ENCODE assay signal across 22 cellular contexts in the genomic region with DNA sequence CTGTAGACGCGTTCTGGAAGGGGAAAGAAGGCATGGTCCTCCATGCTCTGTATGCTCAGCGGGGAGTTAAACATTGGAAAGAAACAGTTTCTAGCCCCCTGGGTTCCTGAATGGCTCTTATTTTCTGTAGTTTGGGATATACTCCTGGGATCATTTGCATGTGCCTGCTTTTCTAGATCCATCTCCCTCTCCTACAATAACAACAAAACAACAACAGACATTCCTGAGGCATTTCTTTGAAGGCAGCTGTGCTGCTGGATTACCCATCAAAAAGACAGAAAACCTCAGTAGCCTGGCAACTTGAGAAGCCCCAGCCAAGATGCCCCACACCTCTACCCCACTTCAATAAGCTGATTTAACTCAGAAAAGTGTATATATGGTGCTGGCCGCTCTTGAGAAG. TPM values are rescaled to one million over a fixed set of nuclear protein-coding genes. Genes with fewer than 3 reads are reported as not detected.
DNase-seq lines count a peak whose midpoint lies in the region; ATAC-seq and TF ChIP-seq lines count a peak whose summit lies in the region.
"Had no signal": no experiment of that assay in that cellular context is flagged by ENCODE, and none has a peak within 500 bp of the region (broad histone marks: within the 10 kb centered on the region; RNA-seq: fewer than 3 reads in every experiment).

No MANE protein-coding gene starts in this region.

- H2AFZ ChIP-seq in hepatocyte (no peak overlapping the region), osteoblast (ENCODE audit: low read length) (peak overlapping the region; percentile 60)

- peaks cover 42% of the 10 kb centered on the region for H3K4me1 Mint-ChIP-seq in Caco-2 (ENCODE audit: low read depth, unreplicated experiment)
- H3K4me1 Mint-ChIP-seq in naive thymus-derived CD4-positive, alpha-beta T cell = peaks cover 2 to 81% (median 39%) of the 10 kb centered on the region in 7 donors

- peak overlapping the region; percentile 25 for H3K4me3 Mint-ChIP-seq in Caco-2 (ENCODE audit: unreplicated experiment)
- no peak overlapping the region for H3K4me3 Mint-ChIP-seq in naive thymus-derived CD4-positive, alpha-beta T cell
- H3K4me3 Mint-ChIP-seq: CD4-positive, alpha-beta memory T cell; naive B cell had no signal

- no peaks in the 10 kb centered on the region for H3K9me3 Mint-ChIP-seq in Caco-2 (ENCODE audit: unreplicated experiment)
- no peaks in the 10 kb centered on the region for H3K9me3 Mint-ChIP-seq in naive thymus-derived CD4-positive, alpha-beta T cell
- H3K9me3 Mint-ChIP-seq: CD4-positive, alpha-beta memory T cell; naive B cell had no signal

- no peak overlapping the region for H3K4me3 ChIP-seq in Caco-2 (ENCODE audit: low read depth, low read length)
- no peak overlapping the region for H3K4me3 ChIP-seq in hepatocyte
- H3K4me3 ChIP-seq in osteoblast (ENCODE audit: insufficient read depth, low read length) = no peak overlapping the region
- no peak overlapping the region for H3K4me3 ChIP-seq in naive thymus-derived CD4-positive, alpha-beta T cell (ENCODE audit: low read length)
- H3K4me3 ChIP-seq: left lung had no signal

- H3K27me3 ChIP-seq in Caco-2 (replicated peaks; ENCODE audit: control insufficient read depth, insufficient read depth, low read length) (no peaks in the 10 kb centered on the region), hepatocyte (no peaks in the 10 kb centered on the region), osteoblast (ENCODE audit: insufficient read depth, low read length) (no peaks in the 10 kb centered on the region)
- H3K27me3 ChIP-seq in naive thymus-derived CD4-positive, alpha-beta T cell (ENCODE audit: control insufficient read depth in 2 of 2, insufficient read depth in 2 of 2, low read length in 2 of 2) = no peaks in the 10 kb centered on the region
- H3K27me3 ChIP-seq: foreskin keratinocyte had no signal

- ATAC-seq in naive thymus-derived CD4-positive, alpha-beta T cell = no peak
- ATAC-seq in HG03442 (IDR thresholded peaks at IDR 0.05; ENCODE audit: unreplicated experiment) = no peak
- ATAC-seq: foreskin keratinocyte had no signal

- no peaks in the 10 kb centered on the region for H3K9me2 ChIP-seq in hepatocyte (replicated peaks; ENCODE audit: insufficient read depth)

- CTCF ChIA-PET in Caco-2 (lab: Charles Lee) = interaction anchor here (1.1 kb wide), 1 partner anchor 54 kb away, joined by 3 read pairs; no protein-coding TSS in a partner anchor
- CTCF ChIA-PET in naive thymus-derived CD4-positive, alpha-beta T cell (lab: Charles Lee) = interaction anchor here (0.5 to 1.4 kb wide), 2 partner anchors 52 to 55 kb away, joined by 4 to 5 read pairs; no protein-coding TSS in a partner anchor

- H3K27me3 Mint-ChIP-seq in Caco-2 (ENCODE audit: insufficient read depth, unreplicated experiment) = no peaks in the 10 kb centered on the region
- H3K27me3 Mint-ChIP-seq in naive thymus-derived CD4-positive, alpha-beta T cell = peaks cover 0 to 35% (median 6%) of the 10 kb centered on the region in 5 donors

- H4K20me1 ChIP-seq in hepatocyte (ENCODE audit: insufficient read depth, poor library complexity, severe bottlenecking) (no peaks in the 10 kb centered on the region), osteoblast (ENCODE audit: insufficient read depth, low read length) (no peaks in the 10 kb centered on the region)

- H3K36me3 ChIP-seq in Caco-2 (ENCODE audit: control insufficient read depth, insufficient read depth, low read length) = no peaks in the 10 kb centered on the region
- H3K36me3 ChIP-seq in hepatocyte (replicated peaks; ENCODE audit: insufficient read depth, low read depth) = no peaks in the 10 kb centered on the region
- no peaks in the 10 kb centered on the region for H3K36me3 ChIP-seq in osteoblast (ENCODE audit: insufficient read depth, low read length)
- H3K36me3 ChIP-seq in naive thymus-derived CD4-positive, alpha-beta T cell (ENCODE audit: control insufficient read depth in 2 of 3, insufficient read depth in 3 of 3, low read length in 3 of 3) = no peaks in the 10 kb centered on the region
- H3K36me3 ChIP-seq: left lung had no signal

- peaks cover 14% of the 10 kb centered on the region for H3K36me3 Mint-ChIP-seq in Caco-2 (ENCODE audit: insufficient read depth, unreplicated experiment)
- H3K36me3 Mint-ChIP-seq in naive thymus-derived CD4-positive, alpha-beta T cell = no peaks in the 10 kb centered on the region
- H3K36me3 Mint-ChIP-seq: CD4-positive, alpha-beta memory T cell; naive B cell had no signal

- intact Hi-C loops in Caco-2 (cut with micrococcal nuclease; ENCODE audit: unreplicated experiment) = loop anchor here (1.0 kb wide), 1 partner anchor 28 kb away; no protein-coding TSS in a partner anchor
- intact Hi-C loops in naive thymus-derived CD4-positive, alpha-beta T cell (cut with micrococcal nuclease) = no loop called here

- TF ChIP-seq CTCF in Caco-2 (IDR thresholded peaks at IDR 0.05; ENCODE audit: insufficient read depth in 1 of 2, low read depth in 1 of 2, low read length in 1 of 2, severe bottlenecking in 1 of 2, unreplicated experiment in 1 of 2) (no peak), hepatocyte (IDR thresholded peaks at IDR 0.05; ENCODE audit: poor library complexity) (no peak), osteoblast (IDR thresholded peaks at IDR 0.05; ENCODE audit: extremely low read depth, low read depth, low read length) (no peak)

- H3K4me2 ChIP-seq in hepatocyte = no peak overlapping the region
- no peak overlapping the region for H3K4me2 ChIP-seq in osteoblast (ENCODE audit: insufficient read depth, low read length)

- peaks cover 63% of the 10 kb centered on the region for H3K4me1 ChIP-seq in Caco-2
- H3K4me1 ChIP-seq in hepatocyte (ENCODE audit: insufficient read depth) = peaks cover 25% of the 10 kb centered on the region
- peaks cover 29% of the 10 kb centered on the region for H3K4me1 ChIP-seq in osteoblast (ENCODE audit: insufficient read depth, low read length)
- H3K4me1 ChIP-seq in naive thymus-derived CD4-positive, alpha-beta T cell (ENCODE audit: control insufficient read depth in 2 of 2, insufficient read depth in 2 of 2, low read length in 2 of 2) = peaks cover 0 to 12% of the 10 kb centered on the region in 2 donors

- TSS peak; percentile 93 for BruUV-seq in Caco-2 (replicated peaks; lab: Mats Ljungman, UMichigan)

- peak overlapping the region; percentile 69 for H3K27ac Mint-ChIP-seq in Caco-2 (ENCODE audit: unreplicated experiment)
- no peak overlapping the region for H3K27ac Mint-ChIP-seq in naive thymus-derived CD4-positive, alpha-beta T cell
- H3K27ac Mint-ChIP-seq: CD4-positive, alpha-beta memory T cell; naive B cell had no signal

- peak overlapping the region; percentile 68 for H3K27ac ChIP-seq in angular gyrus (ENCODE audit: low read depth, low read length)
- H3K27ac ChIP-seq in hepatocyte = peak overlapping the region; percentile 69
- H3K27ac ChIP-seq in osteoblast (ENCODE audit: low read depth, low read length) = peak overlapping the region; percentile 62
- H3K27ac ChIP-seq in naive thymus-derived CD4-positive, alpha-beta T cell (ENCODE audit: low read depth, low read length) = no peak overlapping the region
- H3K27ac ChIP-seq: foreskin keratinocyte had no signal

- no peaks in the 10 kb centered on the region for H3K9me3 ChIP-seq in Caco-2
- no peaks in the 10 kb centered on the region for H3K9me3 ChIP-seq in hepatocyte (ENCODE audit: low read depth)
- no peaks in the 10 kb centered on the region for H3K9me3 ChIP-seq in osteoblast (ENCODE audit: low read depth, low read length)
- H3K9me3 ChIP-seq in naive thymus-derived CD4-positive, alpha-beta T cell (ENCODE audit: control insufficient read depth in 2 of 3, low read length in 3 of 3) = no peaks in the 10 kb centered on the region
- H3K9me3 ChIP-seq: left lung had no signal

- H3K79me2 ChIP-seq in hepatocyte = peaks cover 37% of the 10 kb centered on the region
- H3K79me2 ChIP-seq in osteoblast (ENCODE audit: insufficient read depth, low read length) = no peaks in the 10 kb centered on the region

- no peak for DNase-seq in Caco-2
- no peak for DNase-seq in hepatocyte (ENCODE audit: low spot score)
- DNase-seq in osteoblast (ENCODE audit: insufficient read length, low spot score, missing footprints) = no peak
- no peak for DNase-seq in stimulated activated naive CD4-positive, alpha-beta T cell (lab: John Stamatoyannopoulos, UW)
- DNase-seq in naive thymus-derived CD4-positive, alpha-beta T cell = no peak
- DNase-seq in NCI-H2196 treated with DMSO at 0.1 percent for 48 hours (lab: John Stamatoyannopoulos, UW; ENCODE audit: unreplicated experiment) = no peak
- DNase-seq: ACHN; activated CD8-positive, alpha-beta memory T cell treated with anti-CD3 and anti-CD28 coated beads for 24 hours; CD4-positive, alpha-beta memory T cell; DND-41; H7; left lung; naive B cell; NCI-H345; retina; stimulated activated naive CD4-positive, alpha-beta T cell treated with Interleukin-2 at 50 U/mL for 16 hours had no signal

- WGBS in hepatocyte (ENCODE audit: low lambda C conversion rate, missing lambda C conversion rate) = 54% methylated on average over 4 of the region's 4 CpGs

- POLR2A ChIA-PET in Caco-2 (lab: Charles Lee) = no interaction called here
- POLR2A ChIA-PET in naive thymus-derived CD4-positive, alpha-beta T cell (lab: Charles Lee) = interaction anchor here (0.7 kb wide), 1 partner anchor 79 kb away, joined by 3 read pairs; the partner anchor contains the start of gene C14orf119

RNA-seq across cellular contexts. Expression of gene SLC7A8, which starts 8.7 kb away (rescaled TPM):
- 26.9 and 28.9 TPM in 2 replicates for total RNA-seq in Caco-2 (2022)
- total RNA-seq in hepatocyte = 39.5 and 54.6 TPM in 2 replicates
- polyA plus RNA-seq in hepatocyte = 85.0 and 123 TPM in 2 replicates
- total RNA-seq in osteoblast = 4.3 and 10.9 TPM in 2 replicates
- total RNA-seq in naive thymus-derived CD4-positive, alpha-beta T cell = 1 to 10 TPM in 4 of 5 experiments, under 1 TPM in 1; 0.36 to 7.7 (median 2.5) TPM
- polyA plus RNA-seq in naive thymus-derived CD4-positive, alpha-beta T cell = 1 to 10 TPM; 1.2 to 4.0 TPM

RNA-seq across cellular contexts. Expression of gene CEBPE, which starts 55.7 kb away (rescaled TPM):
- total RNA-seq in Caco-2 (2022) = not detected in 2 replicates
- not detected in 2 replicates for total RNA-seq in hepatocyte
- not detected in 2 replicates for polyA plus RNA-seq in hepatocyte
- not detected in 2 replicates for total RNA-seq in osteoblast
- total RNA-seq in naive thymus-derived CD4-positive, alpha-beta T cell = 1 to 10 TPM in 3 of 5 experiments, under 1 TPM in 2; 0.19 to 1.7 (median 1.2) TPM
- under 1 TPM; 0.60 to 0.65 TPM for polyA plus RNA-seq in naive thymus-derived CD4-positive, alpha-beta T cell
- total RNA-seq: foreskin keratinocyte, H7, HT1080, M059J, urinary bladder had no signal
- polyA plus RNA-seq: foreskin keratinocyte had no signal
